18 cellular contexts compared by ENCODE assay signal in genomic region chrX:39930777-39931553, GRCh38.
DNase-seq lines count a peak whose midpoint lies in the region; ATAC-seq and TF ChIP-seq lines count a peak whose summit lies in the region.
"Had no signal": no experiment of that assay in that cellular context is flagged by ENCODE, and none has a peak within 500 bp of the region (broad histone marks: within the 10 kb centered on the region; RNA-seq: fewer than 3 reads in every experiment).

No MANE protein-coding gene starts in this region.

- no peaks in the 10 kb centered on the region for H3K27me3 ChIP-seq in left ventricle myocardium inferior (ENCODE audit: low read depth)
- no peaks in the 10 kb centered on the region for H3K27me3 ChIP-seq in right atrium auricular region
- H3K27me3 ChIP-seq in lower lobe of right lung (ENCODE audit: low read depth) = no peaks in the 10 kb centered on the region
- no peaks in the 10 kb centered on the region for H3K27me3 ChIP-seq in upper lobe of right lung

- H3K4me1 ChIP-seq in left ventricle myocardium inferior (peaks cover 20% of the 10 kb centered on the region), right atrium auricular region (peaks cover 0 to 10% of the 10 kb centered on the region in 2 donors), lower lobe of right lung (peaks cover 5% of the 10 kb centered on the region), upper lobe of right lung (no peaks in the 10 kb centered on the region)

- no peak for DNase-seq in left ventricle myocardium inferior
- DNase-seq in right atrium auricular region (ENCODE audit: low spot score) = no peak
- DNase-seq in lower lobe of right lung = no peak
- no peak for DNase-seq in sciatic nerve (ENCODE audit: low spot score)
- DNase-seq in upper lobe of right lung = no peak
- DNase-seq in mesenteric fat pad (ENCODE audit: low spot score) = no peak
- DNase-seq: C1 segment of cervical spinal cord, DND-41, GOT3, KG1, NCI-H1417 treated with DMSO at 0.1 percent for 48 hours, NCI-H1930, NCI-H2171, NCI-H446, NCI-H69 had no signal

- no peaks in the 10 kb centered on the region for H3K36me3 ChIP-seq in left ventricle myocardium inferior
- no peaks in the 10 kb centered on the region for H3K36me3 ChIP-seq in right atrium auricular region
- no peaks in the 10 kb centered on the region for H3K36me3 ChIP-seq in lower lobe of right lung
- no peaks in the 10 kb centered on the region for H3K36me3 ChIP-seq in upper lobe of right lung

- no peak for ATAC-seq in lower lobe of right lung
- ATAC-seq in sciatic nerve = peak; percentile 34
- no peak for ATAC-seq in upper lobe of right lung
- ATAC-seq in HG03439 (IDR thresholded peaks at IDR 0.05; ENCODE audit: unreplicated experiment) = no peak
- no peak for ATAC-seq in GM18502 (IDR thresholded peaks at IDR 0.05; ENCODE audit: poor library complexity, unreplicated experiment)
- ATAC-seq: GM12878 had no signal

- TF ChIP-seq CTCF in left ventricle myocardium inferior (IDR thresholded peaks at IDR 0.05; ENCODE audit: borderline replicate concordance) (no peak), right atrium auricular region (IDR thresholded peaks at IDR 0.05) (no peak), lower lobe of right lung (IDR thresholded peaks at IDR 0.05) (no peak), upper lobe of right lung (IDR thresholded peaks at IDR 0.05) (no peak)

- peak overlapping the region; percentile 71 for H3K27ac ChIP-seq in left ventricle myocardium inferior (replicated peaks)
- H3K27ac ChIP-seq in right atrium auricular region = no peak overlapping the region
- peak overlapping the region; percentile 53 for H3K27ac ChIP-seq in lower lobe of right lung
- peak overlapping the region; percentile 6 for H3K27ac ChIP-seq in upper lobe of right lung

- H3K9me3 ChIP-seq in left ventricle myocardium inferior (replicated peaks) (no peaks in the 10 kb centered on the region), right atrium auricular region (no peaks in the 10 kb centered on the region), lower lobe of right lung (no peaks in the 10 kb centered on the region), upper lobe of right lung (no peaks in the 10 kb centered on the region)

- intact Hi-C loops in left ventricle myocardium inferior (cut with micrococcal nuclease) = no loop called here
- intact Hi-C loops in lower lobe of right lung (cut with DNase I) = no loop called here
- intact Hi-C loops in sciatic nerve (cut with DNase I) = no loop called here
- intact Hi-C loops in upper lobe of right lung (cut with DNase I) = no loop called here

- H3K4me3 ChIP-seq in left ventricle myocardium inferior = no peak overlapping the region
- H3K4me3 ChIP-seq in right atrium auricular region = no peak overlapping the region
- no peak overlapping the region for H3K4me3 ChIP-seq in lower lobe of right lung
- H3K4me3 ChIP-seq in upper lobe of right lung = no peak overlapping the region
- H3K4me3 ChIP-seq: GM12878 had no signal

Comparison
In these comparisons a context has a peak if more than half of its experiments do, and no peak if none do; other contexts are left out.
1. H3K27ac ChIP-seq: peak in left ventricle myocardium inferior (single experiment), lower lobe of right lung (single experiment) and upper lobe of right lung (single experiment); none in right atrium auricular region (0 of 2).